14 cellular contexts compared by ENCODE assay signal in the genomic region with DNA sequence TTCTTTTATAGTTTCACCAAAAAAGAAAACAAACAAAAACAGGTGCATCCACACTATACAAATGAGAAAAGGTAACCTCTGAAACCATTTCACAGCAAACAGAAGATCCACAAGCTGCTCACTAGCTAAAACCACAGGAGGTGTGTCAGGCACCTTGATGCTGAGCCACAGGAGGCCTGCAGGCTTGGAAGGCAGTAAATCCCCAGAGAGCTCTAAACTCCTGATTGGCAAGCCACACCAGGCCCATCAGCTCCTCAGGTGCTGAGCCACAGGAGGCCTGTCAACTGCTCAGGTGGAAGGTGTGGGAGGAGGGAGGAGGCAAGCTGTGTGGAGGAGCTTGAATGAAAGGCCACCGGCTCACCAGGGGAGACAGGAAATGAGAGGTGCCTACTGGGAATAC.
DNase-seq lines count a peak whose midpoint lies in the region; ATAC-seq and TF ChIP-seq lines count a peak whose summit lies in the region.
"Had no signal": no experiment of that assay in that cellular context is flagged by ENCODE, and none has a peak within 500 bp of the region (broad histone marks: within the 10 kb centered on the region; RNA-seq: fewer than 3 reads in every experiment).

No MANE protein-coding gene starts in this region.

- H2BK12ac ChIP-seq in H9 (ENCODE audit: insufficient read length, low read depth, low read length), result no peak overlapping the region

- H3T11ph ChIP-seq in H9 (ENCODE audit: low read length), result no peak overlapping the region

- no CpG with 5 or more reads among the region's 1 CpG for WGBS in H9 (ENCODE audit: extremely low coverage, insufficient read length, low lambda C conversion rate)

- H3K36me3 Mint-ChIP-seq in H9 (ENCODE audit: insufficient read depth in 1 of 3, low read depth in 3 of 3) (peaks cover 0 to 7% (median 6%) of the 10 kb centered on the region in 3 experiments; a peak in 5 of 7 replicates), immature natural killer cell (no peaks in the 10 kb centered on the region)
- H3K36me3 Mint-ChIP-seq: naive B cell had no signal

- no peak overlapping the region for H2BK15ac ChIP-seq in H9 (ENCODE audit: low read depth, low read length)

- H3K4me3 Mint-ChIP-seq in H9, result no peak overlapping the region
- no peak overlapping the region for H3K4me3 Mint-ChIP-seq in immature natural killer cell
- H3K4me3 Mint-ChIP-seq: dendritic cell treated with granulocyte-macrophage colony-stimulating factor and Interleukin-4, amounts not matched to agents 40 ng/mL and 50 ng/mL, for 4 days; naive B cell had no signal

- DNase-seq in ELF-1 (ENCODE audit: low read depth, low spot score) (peak; percentile 68), H9 (peak; percentile 76), NCI-H146 (lab: John Stamatoyannopoulos, UW) (peak; percentile 97), foreskin keratinocyte (peak in 1 of 2 donors; percentile 6), immature natural killer cell (no peak), SW 1271 (lab: John Stamatoyannopoulos, UW) (no peak), NCI-H2196 (lab: John Stamatoyannopoulos, UW; ENCODE audit: unreplicated experiment) (no peak)
- no peak for DNase-seq in activated effector memory CD4-positive, alpha-beta T cell treated with anti-CD3 and anti-CD28 coated beads, Interleukin-2, amount 50 U/mL, for 16 hours
- DNase-seq: activated effector memory CD4-positive, alpha-beta T cell treated with Interleukin-2 at 50 U/mL for 16 hours; Calu3; KBM-7; naive B cell; NCI-H1930 had no signal

- H2BK5ac ChIP-seq in H9 (ENCODE audit: insufficient read length, low read length), result no peak overlapping the region

- H3K56ac ChIP-seq in H9 (ENCODE audit: insufficient read length, low read depth, low read length), result no peak overlapping the region

- no peak overlapping the region for H4K91ac ChIP-seq in H9 (ENCODE audit: insufficient read length, low read depth, low read length)

- no peak overlapping the region for H2BK20ac ChIP-seq in H9 (ENCODE audit: low read depth, low read length, poor library complexity, severe bottlenecking)

- no peak overlapping the region for H4K8ac ChIP-seq in H9 (replicated peaks; ENCODE audit: insufficient read length, low read depth, low read length)

- no peak overlapping the region for H3K23ac ChIP-seq in H9 (ENCODE audit: insufficient read length, low read depth, low read length)

- TF ChIP-seq CTCF in H9 (conservative IDR thresholded peaks at IDR 0.05) (no peak), foreskin keratinocyte (conservative IDR thresholded peaks at IDR 0.05) (no peak)

- H2AK5ac ChIP-seq in H9 (ENCODE audit: insufficient read length, low read length), result no peak overlapping the region

- H3K4me1 ChIP-seq in H9 (ENCODE audit: insufficient read depth, low read length), result peaks cover 8% of the 10 kb centered on the region; the same call in 1 of the 2 replicates
- H3K4me1 ChIP-seq in foreskin keratinocyte, result no peaks in the 10 kb centered on the region

- H3K18ac ChIP-seq in H9 (ENCODE audit: insufficient read length, low read depth, low read length), result no peak overlapping the region

- H3K4ac ChIP-seq in H9 (ENCODE audit: low read depth, low read length), result no peak overlapping the region

- H3K9me3 Mint-ChIP-seq in H9, result peaks cover 3 to 15% of the 10 kb centered on the region in 2 experiments; a peak in 4 of 5 replicates
- peaks cover 0 to 12% (median 4%) of the 10 kb centered on the region in 6 donors for H3K9me3 Mint-ChIP-seq in immature natural killer cell
- H3K9me3 Mint-ChIP-seq: dendritic cell treated with granulocyte-macrophage colony-stimulating factor and Interleukin-4, amounts not matched to agents 40 ng/mL and 50 ng/mL, for 4 days had no signal

- H3K9me3 ChIP-seq in H9 (ENCODE audit: control insufficient read depth, low read depth, low read length), result no peaks in the 10 kb centered on the region

- H3K79me2 ChIP-seq in H9 (ENCODE audit: insufficient read depth, low read length), result no peaks in the 10 kb centered on the region

- H3K79me1 ChIP-seq in H9 (ENCODE audit: insufficient read depth, low read depth, low read length, poor library complexity, severe bottlenecking), result no peaks in the 10 kb centered on the region

- no peaks in the 10 kb centered on the region for H4K20me1 ChIP-seq in H9 (ENCODE audit: control insufficient read depth, insufficient read depth, insufficient read length)

- H3K27me3 Mint-ChIP-seq in H9 (ENCODE audit: low read depth) (peaks cover 11% of the 10 kb centered on the region), immature natural killer cell (ENCODE audit: low read depth in 3 of 3) (peaks cover 0 to 2% (median 0%) of the 10 kb centered on the region in 3 donors)
- H3K27me3 Mint-ChIP-seq: dendritic cell treated with granulocyte-macrophage colony-stimulating factor and Interleukin-4, amounts not matched to agents 40 ng/mL and 50 ng/mL, for 4 days; naive B cell had no signal

- no peak overlapping the region for H3K9ac ChIP-seq in H9 (ENCODE audit: extremely low read depth, insufficient read length, low read length)

- H3K27ac ChIP-seq in H9 (ENCODE audit: insufficient read length, low read depth, low read length) (no peak overlapping the region), foreskin keratinocyte (no peak overlapping the region)

- no peak overlapping the region for H2BK120ac ChIP-seq in H9 (ENCODE audit: low read depth, low read length, poor library complexity, severe bottlenecking)

- peak; percentile 43 for ATAC-seq in foreskin keratinocyte

- no peaks in the 10 kb centered on the region for H3K23me2 ChIP-seq in H9 (ENCODE audit: insufficient read length, low read depth, low read length, poor library complexity, severe bottlenecking)

- no peak overlapping the region for H3K4me2 ChIP-seq in H9 (ENCODE audit: insufficient read depth, insufficient read length, low read length)

- H3K4me1 Mint-ChIP-seq in H9 (peaks cover 33 to 38% of the 10 kb centered on the region in 2 experiments), immature natural killer cell (no peaks in the 10 kb centered on the region)
- H3K4me1 Mint-ChIP-seq: naive B cell had no signal

- peak overlapping the region in 2 of 3 experiments; percentile 77 to 88; a peak in 4 of 7 replicates for H3K27ac Mint-ChIP-seq in H9
- no peak overlapping the region for H3K27ac Mint-ChIP-seq in immature natural killer cell
- H3K27ac Mint-ChIP-seq: dendritic cell treated with granulocyte-macrophage colony-stimulating factor and Interleukin-4, amounts not matched to agents 40 ng/mL and 50 ng/mL, for 4 days; naive B cell had no signal

- no peak overlapping the region for H3K14ac ChIP-seq in H9 (ENCODE audit: insufficient read depth, low read length)

- no peak overlapping the region for H4K5ac ChIP-seq in H9 (ENCODE audit: insufficient read length, low read depth, low read length)

- H2AFZ ChIP-seq in H9 (ENCODE audit: low read length), result no peak overlapping the region

- H3K27me3 ChIP-seq in H9 (ENCODE audit: insufficient read depth, low read length), result no peaks in the 10 kb centered on the region
- no peaks in the 10 kb centered on the region for H3K27me3 ChIP-seq in foreskin keratinocyte

Comparison
In these comparisons a context has a peak if more than half of its experiments do, and no peak if none do; other contexts are left out.
1. DNase-seq: peak in ELF-1 (single experiment), H9 (single experiment) and NCI-H146 (single experiment); none in activated effector memory CD4-positive, alpha-beta T cell treated with anti-CD3 and anti-CD28 coated beads, Interleukin-2, amount 50 U/mL, for 16 hours (single experiment), immature natural killer cell (0 of 3), SW 1271 (0 of 2) and NCI-H2196 (single experiment).
2. H3K27ac Mint-ChIP-seq: peak in H9 (2 of 3); none in immature natural killer cell (0 of 6).